10 cellular contexts compared by ENCODE assay signal in genomic region chr9:35962126-35962906, GRCh38. TPM values are rescaled to one million over a fixed set of nuclear protein-coding genes. Genes with fewer than 3 reads are reported as not detected.
A peak's percentile ranks its signal among the peaks of the same experiment; 100 is the strongest.
DNase-seq lines count a peak whose midpoint lies in the region; ATAC-seq and TF ChIP-seq lines count a peak whose summit lies in the region.
"Had no signal": no experiment of that assay in that cellular context is flagged by ENCODE, and none has a peak within 500 bp of the region (broad histone marks: within the 10 kb centered on the region; RNA-seq: fewer than 3 reads in every experiment).

No MANE protein-coding gene starts in this region.

- H3K4me3 ChIP-seq in HFF-Myc (replicated peaks; ENCODE audit: low read depth, low read length) (peak overlapping the region; percentile 10; the same call in 1 of the 2 replicates), adipocyte (ENCODE audit: low read length) (peak overlapping the region; percentile 76), left ventricle myocardium inferior (no peak overlapping the region), smooth muscle cell (peak overlapping the region; percentile 31)

- no peaks in the 10 kb centered on the region for H3K36me3 ChIP-seq in adipocyte (ENCODE audit: control insufficient read depth, insufficient read depth, low read length, severe bottlenecking)
- no peaks in the 10 kb centered on the region for H3K36me3 ChIP-seq in left ventricle myocardium inferior
- no peaks in the 10 kb centered on the region for H3K36me3 ChIP-seq in smooth muscle cell (ENCODE audit: low read depth)

- no peak for DNase-seq in HFF-Myc (ENCODE audit: extremely low read depth, low read depth)
- peak; percentile 50 for DNase-seq in adipocyte (ENCODE audit: low read depth)
- DNase-seq in left ventricle myocardium inferior, result peak; percentile 45
- DNase-seq in smooth muscle cell (lab: John Stamatoyannopoulos, UW; ENCODE audit: unreplicated experiment), result no peak
- DNase-seq in Kasumi-1 (lab: John Stamatoyannopoulos, UW), result no peak
- DNase-seq in midbrain (lab: John Stamatoyannopoulos, UW), result no peak
- DNase-seq in HK-2 (ENCODE audit: unreplicated experiment), result no peak
- no peak for DNase-seq in activated T-cell treated with anti-CD3 and anti-CD28 coated beads, Interleukin-2, amount 50 U/mL, for 72 hours
- DNase-seq: activated CD8-positive, alpha-beta memory T cell treated with anti-CD3 and anti-CD28 coated beads, Interleukin-2, amount 50 U/mL, for 48 hours had no signal

- H3K27me3 Mint-ChIP-seq in activated T-cell treated with anti-CD3 and anti-CD28 coated beads, Interleukin-2, amount 50 U/mL, for 72 hours (ENCODE audit: low read depth), result peaks cover 29% of the 10 kb centered on the region

- peak overlapping the region; percentile 78 for H3K4me2 ChIP-seq in smooth muscle cell

- no peak overlapping the region for H2AFZ ChIP-seq in smooth muscle cell (ENCODE audit: low read depth)

- no peak overlapping the region for H3K27ac Mint-ChIP-seq in activated T-cell treated with anti-CD3 and anti-CD28 coated beads, Interleukin-2, amount 50 U/mL, for 72 hours

- H3K27me3 ChIP-seq in adipocyte (replicated peaks; ENCODE audit: control insufficient read depth, insufficient read depth, low read length) (no peaks in the 10 kb centered on the region), left ventricle myocardium inferior (ENCODE audit: low read depth) (peaks cover 19% of the 10 kb centered on the region), smooth muscle cell (ENCODE audit: low read depth) (peaks cover 10% of the 10 kb centered on the region)

- 52% methylated on average over 16 of the region's 23 CpGs for WGBS in smooth muscle cell (ENCODE audit: low lambda C conversion rate)

- H3F3A ChIP-seq in smooth muscle cell (ENCODE audit: low read depth), result no peaks in the 10 kb centered on the region

- no peaks in the 10 kb centered on the region for H3K36me3 Mint-ChIP-seq in activated T-cell treated with anti-CD3 and anti-CD28 coated beads, Interleukin-2, amount 50 U/mL, for 72 hours (ENCODE audit: insufficient read depth in 2 of 2)

- no peaks in the 10 kb centered on the region for H4K20me1 ChIP-seq in smooth muscle cell (ENCODE audit: low read depth)

- H3K27ac ChIP-seq in left ventricle myocardium inferior (replicated peaks) (no peak overlapping the region), smooth muscle cell (ENCODE audit: low read depth) (peak overlapping the region; percentile 57)

- H3K79me2 ChIP-seq in smooth muscle cell (ENCODE audit: low read depth), result no peaks in the 10 kb centered on the region

- intact Hi-C loops in left ventricle myocardium inferior (cut with micrococcal nuclease), result no loop called here

- no peaks in the 10 kb centered on the region for H3K4me1 Mint-ChIP-seq in activated T-cell treated with anti-CD3 and anti-CD28 coated beads, Interleukin-2, amount 50 U/mL, for 72 hours (ENCODE audit: low read depth)

- TF ChIP-seq CTCF in HFF-Myc (IDR thresholded peaks at IDR 0.05; ENCODE audit: low read depth, low read length, missing control alignments) (no peak), left ventricle myocardium inferior (IDR thresholded peaks at IDR 0.05; ENCODE audit: borderline replicate concordance) (no peak), smooth muscle cell (IDR thresholded peaks at IDR 0.05; ENCODE audit: borderline replicate concordance, insufficient read depth, poor library complexity, severe bottlenecking) (no peak)

- no peaks in the 10 kb centered on the region for H3K9me3 Mint-ChIP-seq in activated T-cell treated with anti-CD3 and anti-CD28 coated beads, Interleukin-2, amount 50 U/mL, for 72 hours

- no peak for ATAC-seq in activated T-cell treated with anti-CD3 and anti-CD28 coated beads, Interleukin-2, amount 50 U/mL, for 72 hours (replicated peaks in 1 of 2)

- no peak overlapping the region for H3K4me3 Mint-ChIP-seq in activated T-cell treated with anti-CD3 and anti-CD28 coated beads, Interleukin-2, amount 50 U/mL, for 72 hours

- H3K4me1 ChIP-seq in adipocyte (ENCODE audit: control insufficient read depth, insufficient read depth, low read length) (peaks cover 13% of the 10 kb centered on the region), left ventricle myocardium inferior (peaks cover 3% of the 10 kb centered on the region), smooth muscle cell (ENCODE audit: low read depth) (no peaks in the 10 kb centered on the region)

- H3K9me3 ChIP-seq in adipocyte (ENCODE audit: control insufficient read depth, low read length), result no peaks in the 10 kb centered on the region
- H3K9me3 ChIP-seq in left ventricle myocardium inferior (replicated peaks), result no peaks in the 10 kb centered on the region
- H3K9me3 ChIP-seq in smooth muscle cell (replicated peaks; ENCODE audit: low read depth), result no peaks in the 10 kb centered on the region

- H3K9ac ChIP-seq in adipocyte (ENCODE audit: low read length), result peak overlapping the region; percentile 81
- H3K9ac ChIP-seq in smooth muscle cell (ENCODE audit: low read depth), result no peak overlapping the region

RNA-seq across cellular contexts. Expression of gene OR2S2, which starts 4.4 kb away (rescaled TPM):
- total RNA-seq in left ventricle myocardium inferior, result not detected
- total RNA-seq in smooth muscle cell, result 0.13 TPM in 1 of 2 replicates, not detected in the other
- polyA plus RNA-seq in smooth muscle cell, result 0.21 TPM in 1 of 2 replicates, not detected in the other
- not detected for total RNA-seq in activated T-cell treated with anti-CD3 and anti-CD28 coated beads, Interleukin-2, amount 50 U/mL, for 72 hours
- total RNA-seq: SK-MEL-5 had no signal

RNA-seq across cellular contexts. Expression of gene SPAAR, which starts 53.0 kb away (rescaled TPM):
- total RNA-seq in left ventricle myocardium inferior, result 6.5 TPM
- total RNA-seq in smooth muscle cell, result not detected in 2 replicates
- 0.26 TPM in 2 replicates for polyA plus RNA-seq in smooth muscle cell
- total RNA-seq in activated T-cell treated with anti-CD3 and anti-CD28 coated beads, Interleukin-2, amount 50 U/mL, for 72 hours, result not detected
- total RNA-seq: SK-MEL-5 had no signal

RNA-seq across cellular contexts. Expression of gene HRCT1, which starts 56.3 kb away (rescaled TPM):
- total RNA-seq in left ventricle myocardium inferior, result 6.2 TPM
- 1.1 TPM in 1 of 2 replicates, not detected in the other for total RNA-seq in smooth muscle cell
- 0.45 TPM in 1 of 2 replicates, not detected in the other for polyA plus RNA-seq in smooth muscle cell
- total RNA-seq in activated T-cell treated with anti-CD3 and anti-CD28 coated beads, Interleukin-2, amount 50 U/mL, for 72 hours, result not detected
- total RNA-seq: SK-MEL-5 had no signal

Comparison
In these comparisons a context has a peak if more than half of its experiments do, and no peak if none do; other contexts are left out.
1. DNase-seq: peak in adipocyte (single experiment) and left ventricle myocardium inferior (single experiment); none in HFF-Myc (single experiment), smooth muscle cell (single experiment), Kasumi-1 (0 of 2), midbrain (single experiment), HK-2 (single experiment) and activated T-cell treated with anti-CD3 and anti-CD28 coated beads, Interleukin-2, amount 50 U/mL, for 72 hours (0 of 2).